ENCODE assay signal across 17 cellular contexts in genomic region chr1:218553197-218553596, GRCh38.
DNase-seq lines count a peak whose midpoint lies in the region; TF ChIP-seq lines count a peak whose summit lies in the region.
"Had no signal": no experiment of that assay in that cellular context is flagged by ENCODE, and none has a peak within 500 bp of the region (broad histone marks: within the 10 kb centered on the region; RNA-seq: fewer than 3 reads in every experiment).

No MANE protein-coding gene starts in this region.

- H3K9me3 ChIP-seq in OCI-LY3 (ENCODE audit: insufficient read depth, low read length) (no peaks in the 10 kb centered on the region), endodermal cell (ENCODE audit: control insufficient read depth, low read length) (no peaks in the 10 kb centered on the region)

- H3K4me1 Mint-ChIP-seq in endodermal cell (no peaks in the 10 kb centered on the region), endothelial cell (ENCODE audit: unreplicated experiment) (no peaks in the 10 kb centered on the region)
- H3K4me1 Mint-ChIP-seq: B cell had no signal

- TF ChIP-seq CTCF in OCI-LY3 (IDR thresholded peaks at IDR 0.05; ENCODE audit: low read depth, low read length) (peak; percentile 81), endodermal cell (conservative IDR thresholded peaks at IDR 0.05) (peak; percentile 49), endothelial cell (IDR thresholded peaks at IDR 0.05; ENCODE audit: unreplicated experiment) (no peak)

- no peaks in the 10 kb centered on the region for H3K79me2 ChIP-seq in OCI-LY3 (ENCODE audit: low read length)
- H3K79me2 ChIP-seq: parathyroid adenoma had no signal

- no peaks in the 10 kb centered on the region for H3K9me3 Mint-ChIP-seq in endodermal cell
- no peaks in the 10 kb centered on the region for H3K9me3 Mint-ChIP-seq in endothelial cell (ENCODE audit: unreplicated experiment)

- H3K4me2 ChIP-seq in OCI-LY3 (ENCODE audit: low read length), result no peak overlapping the region
- H3K4me2 ChIP-seq: PC-9 had no signal

- H3K36me3 ChIP-seq in OCI-LY3 (replicated peaks; ENCODE audit: low read depth, low read length), result no peaks in the 10 kb centered on the region
- no peaks in the 10 kb centered on the region for H3K36me3 ChIP-seq in endodermal cell (ENCODE audit: control insufficient read depth, insufficient read depth, low read length)
- H3K36me3 ChIP-seq: heart left ventricle had no signal

- H3K9ac ChIP-seq in OCI-LY3 (ENCODE audit: low read length), result no peak overlapping the region
- no peak overlapping the region for H3K9ac ChIP-seq in endodermal cell (ENCODE audit: extremely low read depth, low read length, poor library complexity, severe bottlenecking)
- H3K9ac ChIP-seq: parathyroid adenoma had no signal

- H3K36me3 Mint-ChIP-seq in endodermal cell (ENCODE audit: low read depth), result no peaks in the 10 kb centered on the region
- H3K36me3 Mint-ChIP-seq in endothelial cell (ENCODE audit: low read depth, unreplicated experiment), result no peaks in the 10 kb centered on the region
- H3K36me3 Mint-ChIP-seq: activated naive CD8-positive, alpha-beta T cell had no signal

- H3K4me3 ChIP-seq in OCI-LY3 (ENCODE audit: low read length) (no peak overlapping the region), endodermal cell (ENCODE audit: low read length) (no peak overlapping the region)
- H3K4me3 ChIP-seq: heart left ventricle, PC-9 had no signal

- H4K20me1 ChIP-seq in OCI-LY3 (ENCODE audit: insufficient read depth, low read length), result no peaks in the 10 kb centered on the region

- H3K27ac Mint-ChIP-seq in endodermal cell (no peak overlapping the region), endothelial cell (ENCODE audit: unreplicated experiment) (no peak overlapping the region)
- H3K27ac Mint-ChIP-seq: activated naive CD8-positive, alpha-beta T cell; B cell had no signal

- no peak overlapping the region for H2AFZ ChIP-seq in OCI-LY3 (ENCODE audit: low read depth, low read length)
- H2AFZ ChIP-seq: parathyroid adenoma, PC-9 had no signal

- H3K4me3 Mint-ChIP-seq in endodermal cell (no peak overlapping the region), endothelial cell (ENCODE audit: unreplicated experiment) (no peak overlapping the region)
- H3K4me3 Mint-ChIP-seq: activated naive CD8-positive, alpha-beta T cell; B cell had no signal

- H3K27me3 Mint-ChIP-seq in endodermal cell (ENCODE audit: insufficient read depth) (no peaks in the 10 kb centered on the region), endothelial cell (ENCODE audit: unreplicated experiment) (peaks cover 2% of the 10 kb centered on the region)

- H3K4me1 ChIP-seq in OCI-LY3 (ENCODE audit: low read length) (no peaks in the 10 kb centered on the region), endodermal cell (ENCODE audit: control insufficient read depth, insufficient read depth, low read length) (no peaks in the 10 kb centered on the region)
- H3K4me1 ChIP-seq: parathyroid adenoma had no signal

- WGBS in endodermal cell (ENCODE audit: insufficient coverage in 1 of 2, insufficient read length in 1 of 2), 2 experiments, result 85 to 93% methylated on average over 2 of the region's 2 CpGs

- H3K27me3 ChIP-seq in OCI-LY3 (ENCODE audit: low read depth, low read length), result 0 out of 2 replicates have a peak, but pooled peaks cover 4% of the 10 kb centered on the region
- no peaks in the 10 kb centered on the region for H3K27me3 ChIP-seq in endodermal cell (ENCODE audit: control insufficient read depth, insufficient read depth, low read length, poor library complexity, severe bottlenecking)
- H3K27me3 ChIP-seq: heart left ventricle had no signal

- peak; percentile 10 for DNase-seq in AG08396 (ENCODE audit: low spot score)
- DNase-seq in GM04504 (ENCODE audit: low read depth), result peak; percentile 40
- DNase-seq in endodermal cell, result peak; percentile 44
- no peak for DNase-seq in endothelial cell (ENCODE audit: low spot score)
- DNase-seq in NOMO-1 treated with DMSO at 0.1 percent for 48 hours (lab: John Stamatoyannopoulos, UW; ENCODE audit: unreplicated experiment), result no peak
- no peak for DNase-seq in mesenteric fat pad (ENCODE audit: low spot score)
- no peak for DNase-seq in foreskin melanocyte
- DNase-seq: activated T-cell treated with anti-CD3 and anti-CD28 coated beads for 4 hours; central memory CD4-positive, alpha-beta T cell; heart left ventricle; NCI-H1092; NCI-H226; PC-9 had no signal

- H3K27ac ChIP-seq in OCI-LY3 (ENCODE audit: low read length), result no peak overlapping the region
- H3K27ac ChIP-seq in endodermal cell (ENCODE audit: low read depth, low read length), result no peak overlapping the region
- H3K27ac ChIP-seq: heart left ventricle, parathyroid adenoma, PC-9 had no signal

Comparison
In these comparisons a context has a peak if more than half of its experiments do, and no peak if none do; other contexts are left out.
1. DNase-seq: peak in AG08396 (single experiment), GM04504 (single experiment) and endodermal cell (single experiment); none in endothelial cell (single experiment), NOMO-1 treated with DMSO at 0.1 percent for 48 hours (single experiment), mesenteric fat pad (single experiment) and foreskin melanocyte (single experiment).